12 cellular contexts compared by ENCODE assay signal in the genomic region with DNA sequence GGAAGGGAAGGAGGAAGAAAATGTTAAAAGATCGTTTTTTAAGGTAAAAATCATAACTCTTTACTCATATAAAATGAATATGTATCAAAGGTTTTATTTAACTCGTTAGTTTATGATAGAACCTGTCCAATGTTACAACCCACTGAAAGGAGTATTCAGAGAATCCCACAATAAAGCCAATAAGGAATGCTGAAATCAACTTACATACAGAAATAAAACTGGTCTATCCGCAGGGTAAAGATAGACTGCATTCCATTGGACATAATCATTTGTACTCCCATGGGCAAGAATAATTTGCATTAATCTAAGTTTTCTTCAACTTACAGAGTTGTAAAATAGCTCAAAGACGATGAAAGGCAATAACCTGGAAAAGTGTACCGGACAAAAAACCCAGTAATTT. TPM values are rescaled to one million over a fixed set of nuclear protein-coding genes. Genes with fewer than 3 reads are reported as not detected.
DNase-seq lines count a peak whose midpoint lies in the region; ATAC-seq and TF ChIP-seq lines count a peak whose summit lies in the region.
"Had no signal": no experiment of that assay in that cellular context is flagged by ENCODE, and none has a peak within 500 bp of the region (broad histone marks: within the 10 kb centered on the region; RNA-seq: fewer than 3 reads in every experiment).

No MANE protein-coding gene starts in this region.

- H3K27ac Mint-ChIP-seq in CD4-positive, CD25-positive, alpha-beta regulatory T cell, result peak overlapping the region; percentile 92 to 99 (median 93)
- H3K27ac Mint-ChIP-seq in activated naive CD8-positive, alpha-beta T cell treated with anti-CD3 and anti-CD28 coated beads, Interleukin-2, amount 50 U/mL, for 24 hours, result no peak overlapping the region

- H3K9me3 Mint-ChIP-seq in CD4-positive, CD25-positive, alpha-beta regulatory T cell, result peaks cover 0 to 6% (median 1%) of the 10 kb centered on the region in 7 donors
- peaks cover 9% of the 10 kb centered on the region for H3K9me3 Mint-ChIP-seq in activated naive CD8-positive, alpha-beta T cell treated with anti-CD3 and anti-CD28 coated beads, Interleukin-2, amount 50 U/mL, for 24 hours

- no peaks in the 10 kb centered on the region for H3K27me3 ChIP-seq in CD4-positive, CD25-positive, alpha-beta regulatory T cell (ENCODE audit: control insufficient read depth, insufficient read depth, low read length)
- H3K27me3 ChIP-seq in tibial artery, result peaks cover 0 to 19% of the 10 kb centered on the region in 2 donors

- ATAC-seq in CD4-positive, CD25-positive, alpha-beta regulatory T cell (ENCODE audit: low read depth in 2 of 2), result no peak
- no peak for ATAC-seq in activated naive CD8-positive, alpha-beta T cell treated with anti-CD3 and anti-CD28 coated beads, Interleukin-2, amount 50 U/mL, for 24 hours
- ATAC-seq in HG03097 (IDR thresholded peaks at IDR 0.05; ENCODE audit: low FRiP score, unreplicated experiment), result no peak

- peak overlapping the region; percentile 94 for H3K4me3 ChIP-seq in CD4-positive, CD25-positive, alpha-beta regulatory T cell (ENCODE audit: low read depth, low read length)
- no peak overlapping the region for H3K4me3 ChIP-seq in tibial artery
- H3K4me3 ChIP-seq: HAP-1 had no signal

- peaks cover 11% of the 10 kb centered on the region for H3K36me3 ChIP-seq in CD4-positive, CD25-positive, alpha-beta regulatory T cell (ENCODE audit: control insufficient read depth, insufficient read depth, low read length)
- no peaks in the 10 kb centered on the region for H3K36me3 ChIP-seq in tibial artery
- H3K36me3 ChIP-seq: HAP-1 had no signal

- H3K4me1 ChIP-seq in CD4-positive, CD25-positive, alpha-beta regulatory T cell (ENCODE audit: control insufficient read depth, insufficient read depth, low read length, poor library complexity, severe bottlenecking), result peaks cover 26% of the 10 kb centered on the region
- peaks cover 0 to 14% (median 6%) of the 10 kb centered on the region in 4 donors for H3K4me1 ChIP-seq in tibial artery

- peaks cover 26% of the 10 kb centered on the region for H3K27me3 Mint-ChIP-seq in CD4-positive, CD25-positive, alpha-beta regulatory T cell
- peaks cover 4% of the 10 kb centered on the region for H3K27me3 Mint-ChIP-seq in activated naive CD8-positive, alpha-beta T cell treated with anti-CD3 and anti-CD28 coated beads, Interleukin-2, amount 50 U/mL, for 24 hours

- intact Hi-C loops in tibial artery (cut with DNase I; ENCODE audit: low total_unique reads), result loop anchor here (5.0 kb wide), 2 partner anchors 178 to 193 kb away; a partner anchor contains a TSS

- H3K9me3 ChIP-seq in CD4-positive, CD25-positive, alpha-beta regulatory T cell (ENCODE audit: control insufficient read depth in 2 of 2, low read length in 2 of 2), result peaks cover 3 to 6% of the 10 kb centered on the region in 2 experiments
- H3K9me3 ChIP-seq in tibial artery, result no peaks in the 10 kb centered on the region

- H3K36me3 Mint-ChIP-seq in CD4-positive, CD25-positive, alpha-beta regulatory T cell, result peaks cover 20% of the 10 kb centered on the region
- H3K36me3 Mint-ChIP-seq in activated naive CD8-positive, alpha-beta T cell treated with anti-CD3 and anti-CD28 coated beads, Interleukin-2, amount 50 U/mL, for 24 hours (ENCODE audit: low read depth), result peaks cover 3% of the 10 kb centered on the region

- no peak for TF ChIP-seq CTCF in tibial artery (IDR thresholded peaks at IDR 0.05)

- peak overlapping the region; percentile 88 to 94 (median 92) for H3K4me3 Mint-ChIP-seq in CD4-positive, CD25-positive, alpha-beta regulatory T cell
- peak overlapping the region; percentile 79 for H3K4me3 Mint-ChIP-seq in activated naive CD8-positive, alpha-beta T cell treated with anti-CD3 and anti-CD28 coated beads, Interleukin-2, amount 50 U/mL, for 24 hours

- no peak overlapping the region for H3K27ac ChIP-seq in CD4-positive, CD25-positive, alpha-beta regulatory T cell (ENCODE audit: insufficient read depth, low read length, poor library complexity, severe bottlenecking)
- no peak overlapping the region for H3K27ac ChIP-seq in tibial artery

- peaks cover 11 to 38% (median 28%) of the 10 kb centered on the region in 4 donors for H3K4me1 Mint-ChIP-seq in CD4-positive, CD25-positive, alpha-beta regulatory T cell
- peaks cover 25% of the 10 kb centered on the region for H3K4me1 Mint-ChIP-seq in activated naive CD8-positive, alpha-beta T cell treated with anti-CD3 and anti-CD28 coated beads, Interleukin-2, amount 50 U/mL, for 24 hours

- DNase-seq in CD4-positive, CD25-positive, alpha-beta regulatory T cell, result no peak
- DNase-seq in HS-27A (ENCODE audit: low read depth) (peak; percentile 34), kidney tubule cell (ENCODE audit: low spot score) (peak; percentile 67), NOMO-1 (lab: John Stamatoyannopoulos, UW; ENCODE audit: unreplicated experiment in 2 of 2) (no peak), NCI-H524 (lab: John Stamatoyannopoulos, UW) (no peak), tibial artery (no peak)
- no peak for DNase-seq in activated naive CD8-positive, alpha-beta T cell treated with anti-CD3 and anti-CD28 coated beads, Interleukin-2, amount 50 U/mL, for 24 hours
- DNase-seq: DMS 273 treated with DMSO at 0.1 percent for 48 hours, NCI-H2171 treated with DMSO at 0.1 percent for 48 hours had no signal

RNA-seq across cellular contexts. Expression of a gene that starts 17.9 kb away (rescaled TPM):
- not detected for total RNA-seq in CD4-positive, CD25-positive, alpha-beta regulatory T cell
- under 1 TPM in 2 of 4 donors, not detected in 2; 0.07 to 0.17 TPM for polyA plus RNA-seq in CD4-positive, CD25-positive, alpha-beta regulatory T cell

RNA-seq across cellular contexts. Expression of a gene that starts 42.7 kb away (rescaled TPM):
- total RNA-seq in CD4-positive, CD25-positive, alpha-beta regulatory T cell, result not detected
- polyA plus RNA-seq in CD4-positive, CD25-positive, alpha-beta regulatory T cell, result not detected
- polyA plus RNA-seq: neural cell had no signal

Comparison
In these comparisons a context has a peak if more than half of its experiments do, and no peak if none do; other contexts are left out.
1. DNase-seq: peak in HS-27A (single experiment) and kidney tubule cell (single experiment); none in CD4-positive, CD25-positive, alpha-beta regulatory T cell (0 of 3), activated naive CD8-positive, alpha-beta T cell treated with anti-CD3 and anti-CD28 coated beads, Interleukin-2, amount 50 U/mL, for 24 hours (single experiment), NOMO-1 (0 of 2), NCI-H524 (0 of 2) and tibial artery (0 of 2).